ENCODE assay signal across 1 cellular context in genomic region chr1:205286335-205286950, GRCh38.
A peak's percentile ranks its signal among the peaks of the same experiment; 100 is the strongest.
TF ChIP-seq lines count a peak whose summit lies in the region.

No MANE protein-coding gene starts in this region.

TF ChIP-seq in GM12878, 131 proteins besides CTCF, POLR2A, EP300 and RAD21 (continued from another document):
- TF ChIP-seq ELK1 (IDR thresholded peaks at IDR 0.05; ENCODE audit: low read depth, low read length): no peak
- no peak; the same call in 1 of the 2 replicates for TF ChIP-seq ESRRA (IDR thresholded peaks at IDR 0.05; ENCODE audit: low read length)
- peak; percentile 89 for TF ChIP-seq MTA2 (IDR thresholded peaks at IDR 0.05; ENCODE audit: low read depth)
- no peak for TF ChIP-seq CEBPZ (IDR thresholded peaks at IDR 0.05; ENCODE audit: low read depth, low read length)
- peak; percentile 36; the same call in 1 of the 2 replicates for TF ChIP-seq ATF7 (IDR thresholded peaks at IDR 0.05; ENCODE audit: low read depth)
- TF ChIP-seq CREM (IDR thresholded peaks at IDR 0.05; ENCODE audit: low read depth): peak; percentile 71; the same call in 1 of the 2 replicates
- no peak for TF ChIP-seq POLR2AphosphoS2 (IDR thresholded peaks at IDR 0.05; ENCODE audit: low read depth, low read length)
- peak; percentile 65; the same call in 1 of the 2 replicates for TF ChIP-seq HDGF (IDR thresholded peaks at IDR 0.05)
- TF ChIP-seq MEF2B (IDR thresholded peaks at IDR 0.05; ENCODE audit: partially characterized antibody, poor library complexity, severe bottlenecking): peak; percentile 90
- TF ChIP-seq TCF3 (IDR thresholded peaks at IDR 0.05; ENCODE audit: borderline replicate concordance, insufficient read depth, low read depth, low read length): peak; percentile 93
- TF ChIP-seq CUX1 (IDR thresholded peaks at IDR 0.05; ENCODE audit: insufficient replicate concordance, low read depth, low read length): no peak
- TF ChIP-seq ZNF687 (IDR thresholded peaks at IDR 0.05): peak; percentile 9; the same call in 1 of the 2 replicates
- TF ChIP-seq CHD1 (IDR thresholded peaks at IDR 0.05; ENCODE audit: low read depth, low read length): peak; percentile 61; the same call in 1 of the 2 replicates
- TF ChIP-seq BACH1 (IDR thresholded peaks at IDR 0.05; ENCODE audit: borderline replicate concordance): peak; percentile 70
- TF ChIP-seq LARP7 (IDR thresholded peaks at IDR 0.05): 0 out of 2 replicates have a peak, but pooled peaks have one; percentile 5
- peak; percentile 98 for TF ChIP-seq PAX5 (IDR thresholded peaks at IDR 0.05; ENCODE audit: borderline replicate concordance, low read depth, low read length)
- peak; percentile 30; the same call in 1 of the 2 replicates for TF ChIP-seq ZNF384 (IDR thresholded peaks at IDR 0.05; ENCODE audit: borderline replicate concordance, low read depth, low read length)
- TF ChIP-seq POLR2AphosphoS5 (IDR thresholded peaks at IDR 0.05; ENCODE audit: low read length): peak; percentile 28; the same call in 1 of the 2 replicates
- peak; percentile 87 for TF ChIP-seq SMARCA5 (IDR thresholded peaks at IDR 0.05)
- TF ChIP-seq MAX (IDR thresholded peaks at IDR 0.05; ENCODE audit: low read depth, low read length): peak; percentile 48; the same call in 1 of the 2 replicates
- TF ChIP-seq IRF4 (IDR thresholded peaks at IDR 0.05; ENCODE audit: low read depth, low read length): peak; percentile 60; the same call in 1 of the 2 replicates
- TF ChIP-seq CBFB (IDR thresholded peaks at IDR 0.05; ENCODE audit: low read depth): peak; percentile 99
- TF ChIP-seq POU2F2 (IDR thresholded peaks at IDR 0.05; ENCODE audit: borderline replicate concordance, low read depth, low read length): peak; percentile 89
- no peak for TF ChIP-seq YBX1 (IDR thresholded peaks at IDR 0.05)
- no peak for TF ChIP-seq RB1 (IDR thresholded peaks at IDR 0.05; ENCODE audit: borderline replicate concordance)
- peak; percentile 88 to 89 for TF ChIP-seq IKZF2 (IDR thresholded peaks at IDR 0.05)
- peak; percentile 100 for TF ChIP-seq RUNX3 (IDR thresholded peaks at IDR 0.05; ENCODE audit: low read length)
- TF ChIP-seq SPI1 (IDR thresholded peaks at IDR 0.05; ENCODE audit: borderline replicate concordance, insufficient read depth, low read depth, low read length): peak; percentile 25; the same call in 1 of the 2 replicates
- TF ChIP-seq NFXL1 (IDR thresholded peaks at IDR 0.05; ENCODE audit: borderline replicate concordance): peak; percentile 90
- TF ChIP-seq FOXM1 (IDR thresholded peaks at IDR 0.05; ENCODE audit: low read depth, low read length): peak; percentile 70; the same call in 1 of the 2 replicates
- TF ChIP-seq BCL3 (IDR thresholded peaks at IDR 0.05; ENCODE audit: borderline replicate concordance, insufficient read depth, low read depth, low read length, poor library complexity, severe bottlenecking): no peak
